In the genomic region with DNA sequence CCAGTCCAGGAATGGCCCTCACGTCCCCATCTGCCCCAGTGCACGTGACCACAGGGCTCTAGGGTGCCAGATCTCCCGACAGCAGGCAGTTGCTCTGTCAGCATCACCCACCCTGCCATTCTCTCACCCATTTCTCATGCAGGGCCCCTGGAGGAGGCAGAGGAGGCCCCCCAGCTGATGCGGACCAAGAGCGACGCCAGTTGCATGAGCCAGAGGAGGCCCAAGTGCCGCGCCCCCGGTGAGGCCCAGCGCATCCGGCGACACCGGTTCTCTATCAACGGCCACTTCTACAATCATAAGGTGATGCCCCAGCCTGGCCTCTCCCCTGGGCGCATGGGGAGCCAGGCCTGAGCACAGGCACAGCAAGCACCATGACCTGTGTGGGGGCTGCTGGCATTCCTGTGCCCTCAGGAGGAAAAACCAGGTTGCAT, we compare ENCODE assay signal across 1 cellular context.
TF ChIP-seq lines count a peak whose summit lies in the region.

No MANE protein-coding gene starts in this region.

TF ChIP-seq in SK-N-SH, 30 proteins besides CTCF, POLR2A, EP300 and RAD21:
- TF ChIP-seq FOXM1 (IDR thresholded peaks at IDR 0.05; ENCODE audit: low read depth) (no peak), YY1 (IDR thresholded peaks at IDR 0.05; ENCODE audit: low read depth) (no peak), USF2 (IDR thresholded peaks at IDR 0.05; ENCODE audit: borderline replicate concordance, low read depth, low read length) (no peak), RXRA (IDR thresholded peaks at IDR 0.05; ENCODE audit: borderline replicate concordance, low read depth) (no peak), ZBTB33 (IDR thresholded peaks at IDR 0.05; ENCODE audit: borderline replicate concordance, low read depth) (no peak), POLR2AphosphoS5 (IDR thresholded peaks at IDR 0.05; ENCODE audit: low read depth, low read length) (no peak), JUND (IDR thresholded peaks at IDR 0.05) (no peak), FOSL2 (IDR thresholded peaks at IDR 0.05; ENCODE audit: borderline replicate concordance, low read depth) (no peak), SIN3A (IDR thresholded peaks at IDR 0.05; ENCODE audit: borderline replicate concordance, low read depth, low read length) (no peak), CHD2 (IDR thresholded peaks at IDR 0.05; ENCODE audit: low read length, partially characterized antibody) (no peak), TAF1 (IDR thresholded peaks at IDR 0.05; ENCODE audit: borderline replicate concordance, low read depth, low read length) (no peak), REST (IDR thresholded peaks at IDR 0.05; ENCODE audit: low read depth, low read length) (no peak)
